In the genomic region with DNA sequence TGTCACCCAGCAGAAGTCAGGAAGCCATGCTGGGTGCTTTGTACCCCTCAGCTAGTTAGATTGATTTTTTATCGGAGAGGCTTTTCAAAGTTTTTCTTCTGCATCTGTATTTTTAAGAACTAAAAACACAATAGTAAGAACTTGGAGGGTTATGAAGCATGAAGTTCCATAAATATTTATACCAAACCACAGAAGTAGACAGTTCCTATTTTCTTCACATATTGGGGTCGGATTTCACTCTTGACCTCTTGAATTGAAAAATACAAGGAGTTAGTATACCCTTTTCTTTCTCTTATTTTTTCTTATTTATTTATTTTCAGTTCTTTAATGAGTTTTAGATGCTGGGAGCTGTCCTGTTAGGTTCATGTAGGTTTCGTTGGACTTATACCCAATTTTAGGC, we compare ENCODE assay signal across 16 cellular contexts. TPM values are rescaled to one million over a fixed set of nuclear protein-coding genes. Genes with fewer than 3 reads are reported as not detected.
DNase-seq lines count a peak whose midpoint lies in the region; FAIRE-seq and TF ChIP-seq lines count a peak whose summit lies in the region.
"Had no signal": no experiment of that assay in that cellular context is flagged by ENCODE, and none has a peak within 500 bp of the region (broad histone marks: within the 10 kb centered on the region; RNA-seq: fewer than 3 reads in every experiment).

No MANE protein-coding gene starts in this region.

- peak overlapping the region; percentile 68 for H3K4me2 ChIP-seq in Karpas-422 (ENCODE audit: low read depth, low read length, poor library complexity, severe bottlenecking)

- peaks cover 29% of the 10 kb centered on the region for H3K4me1 ChIP-seq in Karpas-422 (ENCODE audit: low read length)
- H3K4me1 ChIP-seq: Peyer's patch had no signal

- no peaks in the 10 kb centered on the region for H4K20me1 ChIP-seq in Karpas-422 (ENCODE audit: insufficient read depth, low read depth, low read length)

- H3K9me3 ChIP-seq in Karpas-422 (ENCODE audit: low read length), result no peaks in the 10 kb centered on the region
- H3K9me3 ChIP-seq: Peyer's patch had no signal

- DNase-seq in GM12891 (ENCODE audit: insufficient read length, low spot score) (no peak), Karpas-422 (peak; percentile 51), fibroblast of peridontal ligament (ENCODE audit: extremely low read depth) (peak; percentile 32), renal cortical epithelial cell (ENCODE audit: low read depth) (peak; percentile 29), NOMO-1 (lab: John Stamatoyannopoulos, UW; ENCODE audit: unreplicated experiment in 2 of 2) (no peak), NCI-H526 (lab: John Stamatoyannopoulos, UW) (no peak), dermis blood vessel endothelial cell (no peak)
- DNase-seq: CD4-positive, alpha-beta memory T cell; GDM1; H9; HFFc6; NCI-H1417 treated with DMSO at 0.1 percent for 48 hours; NCI-H187; NCI-H446; Peyer's patch; T-cell had no signal

- no peaks in the 10 kb centered on the region for H3K9me2 ChIP-seq in Karpas-422 (replicated peaks; ENCODE audit: insufficient read depth, low read length)

- FAIRE-seq in GM12891 (lab: Jason Lieb, UNC), result no peak

- H3K79me2 ChIP-seq in Karpas-422 (ENCODE audit: low read length), result peaks cover 17% of the 10 kb centered on the region

- peak overlapping the region; percentile 48 for H3K27ac ChIP-seq in Karpas-422 (ENCODE audit: low read length)
- H3K27ac ChIP-seq: Peyer's patch had no signal

- no peaks in the 10 kb centered on the region for H3K36me3 ChIP-seq in Karpas-422 (ENCODE audit: insufficient read depth, low read length)
- H3K36me3 ChIP-seq: Peyer's patch had no signal

- no peak overlapping the region for H3K4me3 ChIP-seq in Karpas-422 (ENCODE audit: low read length)
- H3K4me3 ChIP-seq: Peyer's patch had no signal

- H3K27me3 ChIP-seq in Karpas-422 (ENCODE audit: low read length), result no peaks in the 10 kb centered on the region
- H3K27me3 ChIP-seq: Peyer's patch had no signal

- peak overlapping the region; percentile 6; the same call in 1 of the 2 replicates for H3K9ac ChIP-seq in Karpas-422 (ENCODE audit: low read length)

- H2AFZ ChIP-seq in Karpas-422 (ENCODE audit: low read length), result no peak overlapping the region

- no peak for TF ChIP-seq POLR2A in GM12891 (IDR thresholded peaks at IDR 0.05; ENCODE audit: low read depth, low read length)

TF ChIP-seq in GM12891, 5 proteins besides CTCF, POLR2A, EP300 and RAD21:
- TF ChIP-seq SPI1 (IDR thresholded peaks at IDR 0.05; ENCODE audit: low read depth, low read length) (peak; percentile 61; the same call in 1 of the 2 replicates), TAF1 (IDR thresholded peaks at IDR 0.05; ENCODE audit: low read depth, low read length) (no peak)

RNA-seq across cellular contexts. Expression of a gene that starts 35.1 kb away (rescaled TPM):
- 23.3 TPM for polyA plus RNA-seq in GM12891 (2012; ENCODE audit: low read depth, missing spikeins)
- 23.2 and 42.1 TPM in 2 replicates for total RNA-seq in Karpas-422 (2014; rRNA removed; shearing (Covaris generic); ENCODE audit: low replicate concordance)
- total RNA-seq in renal cortical epithelial cell (20.7 and 26.0 TPM in 2 replicates), dermis blood vessel endothelial cell (17.5 and 20.8 TPM in 2 replicates)

Comparison
In these comparisons a context has a peak if more than half of its experiments do, and no peak if none do; other contexts are left out.
1. DNase-seq: peak in Karpas-422 (single experiment), fibroblast of peridontal ligament (single experiment) and renal cortical epithelial cell (single experiment); none in GM12891 (single experiment), NOMO-1 (0 of 2), NCI-H526 (0 of 2) and dermis blood vessel endothelial cell (single experiment).